In the genomic region with DNA sequence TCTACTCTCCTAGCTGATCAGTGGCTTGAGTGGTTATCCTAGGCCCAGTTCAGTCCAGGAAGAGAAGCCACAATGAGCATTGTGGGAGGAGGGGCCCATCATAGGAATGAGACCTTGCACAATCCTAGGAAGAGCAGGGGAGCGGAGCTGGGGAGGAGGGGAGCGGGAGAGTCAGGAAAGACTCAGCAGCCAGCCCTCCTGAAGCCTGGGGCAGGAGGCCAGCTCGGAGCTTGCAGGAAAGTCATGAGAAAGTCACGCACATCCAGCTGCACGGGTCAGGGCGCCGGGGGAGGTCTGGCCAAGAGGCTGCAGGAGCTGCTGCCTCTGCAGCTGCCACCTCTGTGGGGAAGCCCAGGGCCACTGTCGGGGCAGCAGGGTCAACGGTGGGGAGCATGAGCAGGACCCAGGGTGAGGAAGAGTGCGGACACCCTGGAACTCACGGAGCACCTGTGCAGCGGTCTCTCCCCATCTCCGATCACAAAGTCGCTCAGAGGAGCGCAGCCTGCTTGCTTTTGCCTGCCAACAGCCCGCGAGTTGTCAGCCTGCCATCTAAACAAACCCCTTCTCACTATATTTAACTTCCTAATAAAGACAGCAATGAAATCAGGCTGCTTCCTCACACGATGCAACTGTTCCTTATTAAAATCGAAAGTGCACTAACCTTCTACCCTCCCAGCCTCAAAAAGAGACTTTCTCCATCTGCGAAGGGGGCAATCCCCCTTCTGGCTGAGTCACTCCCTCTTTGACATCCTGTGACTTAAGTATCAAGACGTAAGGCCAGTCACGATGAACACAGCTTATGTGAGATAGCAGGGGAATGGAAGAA, we compare ENCODE assay signal across 8 cellular contexts. TPM values are rescaled to one million over a fixed set of nuclear protein-coding genes. Genes with fewer than 3 reads are reported as not detected.
DNase-seq lines count a peak whose midpoint lies in the region; ATAC-seq and TF ChIP-seq lines count a peak whose summit lies in the region.

No MANE protein-coding gene starts in this region.

- peak overlapping the region; percentile 44 for H3K9ac ChIP-seq in adipocyte (ENCODE audit: low read length)

- intact Hi-C loops in testis (cut with DNase I; ENCODE audit: low total_unique reads): no loop called here

- WGBS in testis, 2 donors: 45 to 48% methylated on average over 22 of the region's 22 CpGs

- no peak overlapping the region for H3K27ac ChIP-seq in testis

- H3K27me3 ChIP-seq in adipocyte (replicated peaks; ENCODE audit: control insufficient read depth, insufficient read depth, low read length): no peaks in the 10 kb centered on the region
- no peaks in the 10 kb centered on the region for H3K27me3 ChIP-seq in testis

- ATAC-seq in left lobe of liver: peak; percentile 71
- no peak for ATAC-seq in HG02588 (IDR thresholded peaks at IDR 0.05; ENCODE audit: unreplicated experiment)

- TF ChIP-seq CTCF in testis (IDR thresholded peaks at IDR 0.05): no peak

- H3K4me1 ChIP-seq in adipocyte (ENCODE audit: control insufficient read depth, insufficient read depth, low read length) (peaks cover 16% of the 10 kb centered on the region), testis (no peaks in the 10 kb centered on the region)

- H3K36me3 ChIP-seq in adipocyte (ENCODE audit: control insufficient read depth, insufficient read depth, low read length, severe bottlenecking): no peaks in the 10 kb centered on the region
- H3K36me3 ChIP-seq in testis (ENCODE audit: low read depth, missing control alignments): no peaks in the 10 kb centered on the region

- H3K9me3 ChIP-seq in adipocyte (ENCODE audit: control insufficient read depth, low read length) (no peaks in the 10 kb centered on the region), testis (no peaks in the 10 kb centered on the region)

- peak overlapping the region; percentile 72 for H3K4me3 ChIP-seq in adipocyte (ENCODE audit: low read length)
- no peak overlapping the region for H3K4me3 ChIP-seq in testis

- DNase-seq in AG08396 (ENCODE audit: low spot score): peak; percentile 91
- peak; percentile 49 for DNase-seq in HS-5 (ENCODE audit: low read depth)
- DNase-seq in adipocyte (ENCODE audit: low read depth): peak; percentile 87
- DNase-seq in left lobe of liver (ENCODE audit: low spot score): peak; percentile 55
- peak; percentile 71 for DNase-seq in testis
- no peak for DNase-seq in NCI-H82 (lab: John Stamatoyannopoulos, UW)
- no peak for DNase-seq in HUDEP-2 (lab: John Stamatoyannopoulos, UW; ENCODE audit: unreplicated experiment in 76 of 76)

- TF ChIP-seq POLR2A in testis (IDR thresholded peaks at IDR 0.05): no peak

RNA-seq across cellular contexts. Expression of gene RTL6, which starts 52.8 kb away (rescaled TPM):
- total RNA-seq in left lobe of liver (5.1 TPM), testis (10 to 100 TPM; 34.9 to 37.7 TPM)
- polyA plus RNA-seq in testis (ENCODE audit: insufficient read depth, low read depth, low replicate concordance): 33.7 TPM

Comparison
In these comparisons a context has a peak if more than half of its experiments do, and no peak if none do; other contexts are left out.
1. DNase-seq: peak in AG08396 (single experiment), HS-5 (single experiment), adipocyte (single experiment), left lobe of liver (single experiment) and testis (single experiment); none in NCI-H82 (single experiment) and HUDEP-2 (0 of 76).